20 cellular contexts compared by ENCODE assay signal in genomic region chr9:88739373-88739772, GRCh38.
"Had no signal": no experiment of that assay in that cellular context is flagged by ENCODE, and none has a peak within 500 bp of the region (broad histone marks: within the 10 kb centered on the region; RNA-seq: fewer than 3 reads in every experiment).

No MANE protein-coding gene starts in this region.

- DNase-seq: caudate nucleus; colonic mucosa; dermis blood vessel endothelial cell; foreskin keratinocyte; head of caudate nucleus; hippocampal formation; naive B cell; posterior cingulate gyrus; sigmoid colon; stimulated activated CD4-positive, alpha-beta T cell treated with anti-CD3 and anti-CD28 coated beads, Interleukin-12 subunit alpha, Interleukin-12 subunit beta, amount 100 ng/mL, for 4 hours; stimulated activated CD4-positive, alpha-beta T cell treated with anti-CD3 and anti-CD28 coated beads, Interleukin-2, amount 100 ng/mL, for 48 hours; stimulated activated CD8-positive, alpha-beta memory T cell treated with anti-CD3 and anti-CD28 coated beads, Interleukin-4, amount 100 ng/mL, for 48 hours; upper lobe of right lung had no signal

- H3K27ac Mint-ChIP-seq: naive B cell; stimulated activated effector memory CD8-positive, alpha-beta T cell treated with anti-CD3 and anti-CD28 coated beads, Interleukin-12 subunit alpha, Interleukin-12 subunit beta, amount 100 ng/mL, for 72 hours; stimulated activated naive CD8-positive, alpha-beta T cell treated with anti-CD3 and anti-CD28 coated beads, Interleukin-15, Interleukin-2, amounts not matched to agents 100 ng/mL and 50 ng/mL, for 24 hours had no signal

- H3K9me3 Mint-ChIP-seq: naive B cell; stimulated activated effector memory CD8-positive, alpha-beta T cell treated with anti-CD3 and anti-CD28 coated beads, Interleukin-12 subunit alpha, Interleukin-12 subunit beta, amount 100 ng/mL, for 72 hours; stimulated activated naive CD8-positive, alpha-beta T cell treated with anti-CD3 and anti-CD28 coated beads, Interleukin-15, Interleukin-2, amounts not matched to agents 100 ng/mL and 50 ng/mL, for 24 hours had no signal

- H3K9me3 ChIP-seq: colonic mucosa, neutrophil, sigmoid colon, tibial nerve, upper lobe of right lung had no signal

- H3K27ac ChIP-seq: colonic mucosa, foreskin keratinocyte, neutrophil, sigmoid colon, tibial nerve, upper lobe of right lung had no signal

- H3K36me3 ChIP-seq: colonic mucosa, neutrophil, sigmoid colon, tibial nerve, upper lobe of right lung had no signal

- H3K27me3 ChIP-seq: colonic mucosa, foreskin keratinocyte, sigmoid colon, tibial nerve, upper lobe of right lung had no signal

- FAIRE-seq: islet of Langerhans had no signal

- H3K36me3 Mint-ChIP-seq: naive B cell; stimulated activated effector memory CD8-positive, alpha-beta T cell treated with anti-CD3 and anti-CD28 coated beads, Interleukin-12 subunit alpha, Interleukin-12 subunit beta, amount 100 ng/mL, for 72 hours had no signal

- H3K4me3 Mint-ChIP-seq: naive B cell; stimulated activated effector memory CD8-positive, alpha-beta T cell treated with anti-CD3 and anti-CD28 coated beads, Interleukin-12 subunit alpha, Interleukin-12 subunit beta, amount 100 ng/mL, for 72 hours; stimulated activated naive CD8-positive, alpha-beta T cell treated with anti-CD3 and anti-CD28 coated beads, Interleukin-15, Interleukin-2, amounts not matched to agents 100 ng/mL and 50 ng/mL, for 24 hours had no signal

- H3K4me3 ChIP-seq: colonic mucosa, sigmoid colon, skin epidermis, tibial nerve, upper lobe of right lung had no signal

- ATAC-seq: foreskin keratinocyte; left lobe of liver; stimulated activated effector memory CD8-positive, alpha-beta T cell treated with anti-CD3 and anti-CD28 coated beads, Interleukin-12 subunit alpha, Interleukin-12 subunit beta, amount 100 ng/mL, for 72 hours; upper lobe of right lung had no signal

- H3K4me1 Mint-ChIP-seq: naive B cell; stimulated activated effector memory CD8-positive, alpha-beta T cell treated with anti-CD3 and anti-CD28 coated beads, Interleukin-12 subunit alpha, Interleukin-12 subunit beta, amount 100 ng/mL, for 72 hours had no signal

- H3K4me1 ChIP-seq: colonic mucosa had no signal
